21 cellular contexts compared by ENCODE assay signal in genomic region chr15:31403096-31403495, GRCh38.
DNase-seq lines count a peak whose midpoint lies in the region; ATAC-seq and TF ChIP-seq lines count a peak whose summit lies in the region.
"Had no signal": no experiment of that assay in that cellular context is flagged by ENCODE, and none has a peak within 500 bp of the region (broad histone marks: within the 10 kb centered on the region; RNA-seq: fewer than 3 reads in every experiment).

No MANE protein-coding gene starts in this region.

- ATAC-seq in DND-41 (ENCODE audit: insufficient read depth, low read depth) (no peak), T-cell (replicated peaks in 1 of 4) (no peak), HG02759 (IDR thresholded peaks at IDR 0.05; ENCODE audit: unreplicated experiment) (no peak), HG03457 (IDR thresholded peaks at IDR 0.05; ENCODE audit: unreplicated experiment) (no peak)
- ATAC-seq: GM12878, HCT116 had no signal

- H3K36me3 Mint-ChIP-seq in glutamatergic neuron (ENCODE audit: unreplicated experiment) (peaks cover 25% of the 10 kb centered on the region), T-cell (no peaks in the 10 kb centered on the region)

- TF ChIP-seq CTCF in DND-41 (IDR thresholded peaks at IDR 0.05; ENCODE audit: borderline replicate concordance, extremely low read depth, low read length, poor library complexity, severe bottlenecking) (no peak), RWPE1 (conservative IDR thresholded peaks at IDR 0.05; ENCODE audit: low read depth) (no peak), glutamatergic neuron (IDR thresholded peaks at IDR 0.05; ENCODE audit: partially characterized antibody, unreplicated experiment) (no peak), smooth muscle cell (IDR thresholded peaks at IDR 0.05; ENCODE audit: borderline replicate concordance, insufficient read depth, poor library complexity, severe bottlenecking) (no peak)

- H3K4me1 Mint-ChIP-seq in glutamatergic neuron (ENCODE audit: low read depth, unreplicated experiment) (peaks cover 28% of the 10 kb centered on the region), T-cell (peaks cover 34 to 45% (median 44%) of the 10 kb centered on the region in 3 donors)

- 62% methylated on average over 6 of the region's 6 CpGs for WGBS in smooth muscle cell (ENCODE audit: low lambda C conversion rate)

- H3K4me3 ChIP-seq in DND-41 (ENCODE audit: low read depth in 1 of 2, low read length in 2 of 2) (no peak overlapping the region), smooth muscle cell (no peak overlapping the region)
- H3K4me3 ChIP-seq: colonic mucosa, GM12878, sigmoid colon had no signal

- H3K27me3 Mint-ChIP-seq in glutamatergic neuron (ENCODE audit: unreplicated experiment) = peaks cover 7% of the 10 kb centered on the region
- H3K27me3 Mint-ChIP-seq in T-cell = peaks cover 0 to 5% of the 10 kb centered on the region in 2 donors

- H2AFZ ChIP-seq in DND-41 (ENCODE audit: low read depth, low read length) (no peak overlapping the region), smooth muscle cell (ENCODE audit: low read depth) (no peak overlapping the region)

- H3K4me1 ChIP-seq in DND-41 (ENCODE audit: insufficient read depth, low read length) (peaks cover 39% of the 10 kb centered on the region), smooth muscle cell (ENCODE audit: low read depth) (peaks cover 10% of the 10 kb centered on the region)

- H3K4me2 ChIP-seq in DND-41 (ENCODE audit: insufficient read depth, low read length) = no peak overlapping the region
- peak overlapping the region; percentile 45 for H3K4me2 ChIP-seq in smooth muscle cell

- POLR2A ChIA-PET in RWPE1 (lab: Yijun Ruan, JAX; ENCODE audit: low non-redundant PET) = no interaction called here
- POLR2A ChIA-PET in T-cell (lab: Charles Lee) = interaction anchor here in 1 of 2 donors (0.5 kb wide), 1 partner anchor 15 kb away, joined by 4 read pairs; no protein-coding TSS in a partner anchor

- H3K27ac Mint-ChIP-seq in glutamatergic neuron (ENCODE audit: unreplicated experiment) (peak overlapping the region; percentile 60), T-cell (no peak overlapping the region)

- no peaks in the 10 kb centered on the region for H3K9me3 ChIP-seq in DND-41 (ENCODE audit: insufficient read depth, low read length, severe bottlenecking)
- no peaks in the 10 kb centered on the region for H3K9me3 ChIP-seq in smooth muscle cell (replicated peaks; ENCODE audit: low read depth)
- H3K9me3 ChIP-seq: colonic mucosa, sigmoid colon had no signal

- peaks cover 13% of the 10 kb centered on the region for H3F3A ChIP-seq in smooth muscle cell (ENCODE audit: low read depth)

- CTCF ChIA-PET in RWPE1 (lab: Yijun Ruan, JAX) = no interaction called here
- CTCF ChIA-PET in T-cell (lab: Charles Lee) = no interaction called here

- H3K79me2 ChIP-seq in DND-41 (ENCODE audit: insufficient read depth, low read length) (no peaks in the 10 kb centered on the region), smooth muscle cell (ENCODE audit: low read depth) (no peaks in the 10 kb centered on the region)

- H3K36me3 ChIP-seq in DND-41 (ENCODE audit: insufficient read depth, low read length) (no peaks in the 10 kb centered on the region), smooth muscle cell (ENCODE audit: low read depth) (no peaks in the 10 kb centered on the region)
- H3K36me3 ChIP-seq: colonic mucosa, sigmoid colon had no signal

- H3K9me3 Mint-ChIP-seq in glutamatergic neuron (ENCODE audit: unreplicated experiment) (peaks cover 10% of the 10 kb centered on the region), T-cell (no peaks in the 10 kb centered on the region)

- peak overlapping the region; percentile 34; the same call in 1 of the 2 replicates for H3K27ac ChIP-seq in DND-41 (ENCODE audit: low read length)
- H3K27ac ChIP-seq in RWPE1 = peak overlapping the region; percentile 13; the same call in 1 of the 2 replicates
- H3K27ac ChIP-seq in smooth muscle cell (ENCODE audit: low read depth) = peak overlapping the region; percentile 93
- H3K27ac ChIP-seq: colonic mucosa had no signal

- peak overlapping the region; percentile 60 for H3K4me3 Mint-ChIP-seq in glutamatergic neuron (ENCODE audit: unreplicated experiment)
- H3K4me3 Mint-ChIP-seq in T-cell = no peak overlapping the region

- H3K9ac ChIP-seq in DND-41 (ENCODE audit: low read depth, low read length) (no peak overlapping the region), smooth muscle cell (ENCODE audit: low read depth) (peak overlapping the region; percentile 76)

- DNase-seq in DND-41 (no peak), RWPE1 (ENCODE audit: low spot score) (no peak), glutamatergic neuron (no peak), smooth muscle cell (lab: John Stamatoyannopoulos, UW; ENCODE audit: unreplicated experiment) (no peak), T-cell (no peak), SW 1271 (lab: John Stamatoyannopoulos, UW) (no peak)
- DNase-seq: activated CD4-positive, alpha-beta T cell treated with anti-CD3 and anti-CD28 coated beads for 4 hours; activated effector memory CD4-positive, alpha-beta T cell treated with Interleukin-2 at 50 U/mL for 16 hours; Calu3; colonic mucosa; GDM1; Kasumi-1; NCI-H1105 treated with DMSO at 0.1 percent for 48 hours; nucleus accumbens; SIG-M5; stimulated activated CD4-positive, alpha-beta T cell treated with anti-CD3 and anti-CD28 coated beads, Interleukin-4, amount 100 ng/mL, for 1 hour had no signal

- H4K20me1 ChIP-seq in DND-41 (ENCODE audit: insufficient read depth, low read length) (no peaks in the 10 kb centered on the region), smooth muscle cell (ENCODE audit: low read depth) (no peaks in the 10 kb centered on the region)

- H3K27me3 ChIP-seq in DND-41 (ENCODE audit: insufficient read depth, low read length, poor library complexity) = no peaks in the 10 kb centered on the region
- H3K27me3 ChIP-seq in smooth muscle cell (ENCODE audit: low read depth) = no peaks in the 10 kb centered on the region
- H3K27me3 ChIP-seq: colonic mucosa, sigmoid colon had no signal

Comparison
In these comparisons a context has a peak if more than half of its experiments do, and no peak if none do; other contexts are left out.
1. H3K27ac ChIP-seq: peak in every context shown above with its lines; median percentile 93 in smooth muscle cell; 34 in DND-41; 13 in RWPE1.